In genomic region chr1:174324493-174324892, GRCh38 we compare ENCODE assay signal across 1 cellular context.
TF ChIP-seq lines count a peak whose summit lies in the region.

No MANE protein-coding gene starts in this region.

TF ChIP-seq in SK-N-SH treated with all-trans-retinoic acid at 6 μM for 48 hours, 23 proteins besides CTCF, POLR2A, EP300 and RAD21 (continued from another document):
- TF ChIP-seq TSHZ2 (CRISPR knock-in tag; IDR thresholded peaks at IDR 0.05) = no peak
- TF ChIP-seq TOX (CRISPR knock-in tag; IDR thresholded peaks at IDR 0.05; ENCODE audit: borderline replicate concordance) = no peak
- no peak for TF ChIP-seq ESRRG (CRISPR knock-in tag; IDR thresholded peaks at IDR 0.05)
- TF ChIP-seq ZFP30 (CRISPR knock-in tag; IDR thresholded peaks at IDR 0.05) = no peak
- TF ChIP-seq PPARA (CRISPR knock-in tag; IDR thresholded peaks at IDR 0.05; ENCODE audit: borderline replicate concordance) = no peak
- no peak for TF ChIP-seq ZNF8 (CRISPR knock-in tag; IDR thresholded peaks at IDR 0.05)
- TF ChIP-seq BACH2 (CRISPR knock-in tag; IDR thresholded peaks at IDR 0.05; ENCODE audit: borderline replicate concordance) = no peak
- no peak for TF ChIP-seq ZNF565 (CRISPR knock-in tag; conservative IDR thresholded peaks at IDR 0.05; ENCODE audit: low read depth)
- TF ChIP-seq ARNTL (CRISPR knock-in tag; IDR thresholded peaks at IDR 0.05; ENCODE audit: borderline replicate concordance, low read depth) = no peak
- no peak for TF ChIP-seq RARB (CRISPR knock-in tag; IDR thresholded peaks at IDR 0.05)
- TF ChIP-seq ZNF70 (CRISPR knock-in tag; IDR thresholded peaks at IDR 0.05) = no peak
- no peak for TF ChIP-seq ZC3H10 (CRISPR knock-in tag; IDR thresholded peaks at IDR 0.05)
- no peak for TF ChIP-seq CSDC2 (CRISPR knock-in tag; IDR thresholded peaks at IDR 0.05)
TF ChIP-seq in SK-N-SH treated with all-trans-retinoic acid at 6 μM for 48 hours: peak in this region for 0.
